3 cellular contexts compared by ENCODE assay signal in genomic region chr3:112634786-112635541, GRCh38.
TF ChIP-seq lines count a peak whose summit lies in the region.

No MANE protein-coding gene starts in this region.

TF ChIP-seq in A549, 52 proteins besides CTCF, POLR2A, EP300 and RAD21:
- TF ChIP-seq MAZ (IDR thresholded peaks at IDR 0.05; ENCODE audit: borderline replicate concordance, low read depth, low read length) = no peak
- TF ChIP-seq RARB (CRISPR knock-in tag; IDR thresholded peaks at IDR 0.05) = no peak
- TF ChIP-seq RFX5 (IDR thresholded peaks at IDR 0.05) = no peak
- no peak for TF ChIP-seq ATOH8 (CRISPR knock-in tag; IDR thresholded peaks at IDR 0.05; ENCODE audit: low read depth)
- TF ChIP-seq JUNB (IDR thresholded peaks at IDR 0.05) = no peak
- no peak for TF ChIP-seq NPAS2 (CRISPR knock-in tag; IDR thresholded peaks at IDR 0.05; ENCODE audit: borderline replicate concordance)
- no peak for TF ChIP-seq EHMT2 (IDR thresholded peaks at IDR 0.05; ENCODE audit: low read depth)
- no peak for TF ChIP-seq ZSCAN20 (CRISPR knock-in tag; IDR thresholded peaks at IDR 0.05)
- no peak for TF ChIP-seq KDM1A (IDR thresholded peaks at IDR 0.05; ENCODE audit: low read depth)
- no peak for TF ChIP-seq PBX3 (IDR thresholded peaks at IDR 0.05)
- TF ChIP-seq CEBPB (IDR thresholded peaks at IDR 0.05) = no peak

TF ChIP-seq in IMR-90, 13 proteins besides CTCF, POLR2A, EP300 and RAD21:
- TF ChIP-seq FOS (IDR thresholded peaks at IDR 0.05; ENCODE audit: low read depth, low read length) (no peak), CHD1 (IDR thresholded peaks at IDR 0.05; ENCODE audit: low read depth, low read length) (no peak), NFE2L2 (IDR thresholded peaks at IDR 0.05; ENCODE audit: low read depth, low read length) (no peak), SMC3 (IDR thresholded peaks at IDR 0.05; ENCODE audit: low read depth, low read length) (no peak), MXI1 (IDR thresholded peaks at IDR 0.05; ENCODE audit: borderline replicate concordance, low read depth, low read length) (no peak), MAFK (IDR thresholded peaks at IDR 0.05; ENCODE audit: low read depth, low read length) (no peak), RCOR1 (IDR thresholded peaks at IDR 0.05; ENCODE audit: insufficient replicate concordance, low read length) (no peak), ELK1 (IDR thresholded peaks at IDR 0.05; ENCODE audit: borderline replicate concordance, low read depth, low read length) (no peak), BHLHE40 (IDR thresholded peaks at IDR 0.05; ENCODE audit: low read depth, low read length) (no peak), RFX5 (IDR thresholded peaks at IDR 0.05; ENCODE audit: low read depth, low read length) (no peak), CEBPB (IDR thresholded peaks at IDR 0.05; ENCODE audit: low read depth, low read length) (no peak), USF2 (IDR thresholded peaks at IDR 0.05; ENCODE audit: low read depth, low read length) (no peak), MAZ (IDR thresholded peaks at IDR 0.05; ENCODE audit: borderline replicate concordance, low read depth, low read length) (no peak)
TF ChIP-seq in IMR-90: peak in this region for 0.

TF ChIP-seq in GM12878, 131 proteins besides CTCF, POLR2A, EP300 and RAD21:
- TF ChIP-seq HDAC2 (IDR thresholded peaks at IDR 0.05) = no peak
- no peak for TF ChIP-seq IRF3 (IDR thresholded peaks at IDR 0.05)
- TF ChIP-seq CREM (IDR thresholded peaks at IDR 0.05; ENCODE audit: low read depth) = no peak
- no peak for TF ChIP-seq ZNF384 (IDR thresholded peaks at IDR 0.05; ENCODE audit: borderline replicate concordance, low read depth, low read length)
- TF ChIP-seq SREBF1 (IDR thresholded peaks at IDR 0.05; ENCODE audit: low read length) = no peak
- TF ChIP-seq LARP7 (IDR thresholded peaks at IDR 0.05) = no peak
- no peak for TF ChIP-seq GATAD2B (conservative IDR thresholded peaks at IDR 0.05; ENCODE audit: low read depth)
- TF ChIP-seq RB1 (IDR thresholded peaks at IDR 0.05; ENCODE audit: borderline replicate concordance) = no peak
- no peak for TF ChIP-seq EGR1 (IDR thresholded peaks at IDR 0.05; ENCODE audit: borderline replicate concordance in 1 of 2, low read depth in 2 of 2, low read length in 2 of 2)
- TF ChIP-seq NFIC (IDR thresholded peaks at IDR 0.05; ENCODE audit: low read depth, low read length) = no peak
- TF ChIP-seq SIN3A (IDR thresholded peaks at IDR 0.05; ENCODE audit: low read depth, low read length) = no peak
- no peak for TF ChIP-seq NBN (IDR thresholded peaks at IDR 0.05)
- TF ChIP-seq TAF1 (IDR thresholded peaks at IDR 0.05; ENCODE audit: borderline replicate concordance, low read depth, low read length) = no peak
- TF ChIP-seq ELK1 (IDR thresholded peaks at IDR 0.05; ENCODE audit: low read depth, low read length) = no peak
- TF ChIP-seq ATF7 (IDR thresholded peaks at IDR 0.05; ENCODE audit: low read depth) = no peak
- no peak for TF ChIP-seq ZNF24 (IDR thresholded peaks at IDR 0.05)
- TF ChIP-seq SMC3 (IDR thresholded peaks at IDR 0.05; ENCODE audit: borderline replicate concordance, low read length) = no peak
- TF ChIP-seq CHD1 (IDR thresholded peaks at IDR 0.05; ENCODE audit: low read depth, low read length) = no peak
- TF ChIP-seq ESRRA (IDR thresholded peaks at IDR 0.05; ENCODE audit: low read length) = no peak
